ENCODE assay signal across 8 cellular contexts in the genomic region with DNA sequence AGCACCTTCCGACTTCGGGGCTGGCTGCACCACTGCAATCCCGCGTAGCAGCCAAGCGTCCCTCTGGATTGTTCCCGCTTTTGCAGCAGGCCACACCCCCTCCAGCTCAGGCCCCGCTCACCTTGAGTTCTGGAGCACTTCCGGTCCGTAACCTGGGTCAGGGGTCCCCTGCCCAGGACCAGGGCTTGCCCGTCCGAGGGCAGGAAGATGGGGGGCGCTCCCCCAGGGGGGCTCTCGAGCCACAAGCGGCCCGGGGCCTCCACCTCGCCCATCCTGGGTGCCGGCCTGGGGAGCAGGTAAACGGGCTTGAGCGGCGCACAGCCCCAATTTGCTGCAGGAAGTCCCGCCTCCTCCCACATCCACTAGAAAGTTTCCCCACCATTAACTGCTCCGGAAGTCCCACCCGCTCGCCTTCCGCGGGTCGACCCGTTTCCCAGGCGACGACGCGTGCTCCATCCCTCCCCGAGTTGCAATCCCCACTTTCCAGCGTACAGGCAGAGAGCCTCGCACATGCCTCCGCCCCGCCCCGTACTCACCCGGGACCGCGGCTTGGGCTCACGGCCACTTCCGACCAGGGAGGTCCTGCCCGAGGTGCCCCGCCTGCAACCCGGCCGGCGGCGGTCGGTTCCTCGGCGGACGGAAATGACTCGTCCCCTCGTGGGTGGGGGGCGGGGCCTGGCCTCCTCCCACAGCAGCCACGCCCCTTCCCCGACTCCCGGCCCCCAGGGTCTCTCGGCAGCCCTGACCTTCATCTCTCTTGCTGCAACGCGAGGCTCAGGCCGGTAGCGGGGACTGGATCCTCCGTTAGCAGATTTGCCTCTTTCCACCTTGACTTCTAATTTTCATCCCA. TPM values are rescaled to one million over a fixed set of nuclear protein-coding genes. Genes with fewer than 3 reads are reported as not detected.
DNase-seq lines count a peak whose midpoint lies in the region; ATAC-seq, FAIRE-seq and TF ChIP-seq lines count a peak whose summit lies in the region.

PNKP (minus strand) TSS at position 644 of the 850 bp plus-strand sequence; CDS start at position 272, 372 bp downstream.

- peak; percentile 97 for DNase-seq in GM13977 (ENCODE audit: low spot score)
- peak; percentile 56 for DNase-seq in NCI-H2081 treated with DMSO at 0.1 percent for 48 hours (lab: John Stamatoyannopoulos, UW)
- peak; percentile 78 for DNase-seq in T-helper 9 cell
- peak; percentile 80 for DNase-seq in astrocyte (ENCODE audit: low read depth)
- DNase-seq in hepatic stellate cell (ENCODE audit: low spot score), result peak; percentile 97
- DNase-seq in retina, result peak; percentile 99

- H3K27me3 ChIP-seq in astrocyte (ENCODE audit: insufficient read depth, low read length), result no peaks in the 10 kb centered on the region

- H3K36me3 ChIP-seq in astrocyte (ENCODE audit: insufficient read depth, low read length), result peaks cover 20% of the 10 kb centered on the region

- H3K27me3 Mint-ChIP-seq in astrocyte (ENCODE audit: low read depth, unreplicated experiment), result no peaks in the 10 kb centered on the region

- TF ChIP-seq CTCF in GM13977 (IDR thresholded peaks at IDR 0.05; ENCODE audit: extremely low read depth, insufficient read depth, missing control alignments) (no peak), astrocyte (IDR thresholded peaks at IDR 0.05; ENCODE audit: insufficient read depth, low read depth, low read length) (no peak)

- H3K27ac ChIP-seq in astrocyte (ENCODE audit: low read depth, low read length), result peak within 1 kb of the TSS; percentile 78

- peaks cover 36% of the 10 kb centered on the region for H3K4me1 ChIP-seq in astrocyte (ENCODE audit: insufficient read depth, low read length)

- no peaks in the 10 kb centered on the region for H3K9me3 ChIP-seq in astrocyte (ENCODE audit: insufficient read depth, low read depth, low read length)

- peak within 1 kb of the TSS; percentile 88 for H3K4me2 ChIP-seq in astrocyte (ENCODE audit: low read length)

- FAIRE-seq in astrocyte (lab: Jason Lieb, UNC), result no peak

- in situ Hi-C loops in GM13977 (cut with MboI; ENCODE audit: low pct_unique_long_range_greater_than_20kb, low sequenced_read_pairs, unreplicated experiment), result no loop called here

- peak within 1 kb of the TSS; percentile 95 for H3K27ac Mint-ChIP-seq in astrocyte (ENCODE audit: unreplicated experiment)

- H3K9me3 Mint-ChIP-seq in astrocyte (ENCODE audit: unreplicated experiment), result no peaks in the 10 kb centered on the region

- peak within 1 kb of the TSS; percentile 82 for H2AFZ ChIP-seq in astrocyte (ENCODE audit: low read depth, low read length)

- no peak within 1 kb of the TSS for H3K4me3 Mint-ChIP-seq in astrocyte (ENCODE audit: unreplicated experiment)

- ATAC-seq in HG02943 (IDR thresholded peaks at IDR 0.05; ENCODE audit: low read depth, unreplicated experiment) (peak; percentile 36), GM18858 (IDR thresholded peaks at IDR 0.05; ENCODE audit: unreplicated experiment) (no peak)

- H3K4me1 Mint-ChIP-seq in astrocyte (ENCODE audit: low read depth, unreplicated experiment), result peaks cover 9% of the 10 kb centered on the region

- peak within 1 kb of the TSS; percentile 79 for H3K4me3 ChIP-seq in astrocyte (ENCODE audit: insufficient read depth, low read depth, low read length)

- peaks cover 64% of the 10 kb centered on the region for H3K79me2 ChIP-seq in astrocyte (ENCODE audit: insufficient read depth, low read length)

- H3K9ac ChIP-seq in astrocyte (ENCODE audit: low read length), result peak within 1 kb of the TSS; percentile 83

- H4K20me1 ChIP-seq in astrocyte (ENCODE audit: insufficient read depth, low read length), result peaks cover 24% of the 10 kb centered on the region

- H3K36me3 Mint-ChIP-seq in astrocyte (ENCODE audit: low read depth, unreplicated experiment), result peaks cover 23% of the 10 kb centered on the region

RNA-seq across cellular contexts. Expression of gene PNKP, which starts in this region (rescaled TPM):
- 49.1 and 54.8 TPM in 2 replicates for total RNA-seq in astrocyte
